1 cellular context compared by ENCODE assay signal in the genomic region with DNA sequence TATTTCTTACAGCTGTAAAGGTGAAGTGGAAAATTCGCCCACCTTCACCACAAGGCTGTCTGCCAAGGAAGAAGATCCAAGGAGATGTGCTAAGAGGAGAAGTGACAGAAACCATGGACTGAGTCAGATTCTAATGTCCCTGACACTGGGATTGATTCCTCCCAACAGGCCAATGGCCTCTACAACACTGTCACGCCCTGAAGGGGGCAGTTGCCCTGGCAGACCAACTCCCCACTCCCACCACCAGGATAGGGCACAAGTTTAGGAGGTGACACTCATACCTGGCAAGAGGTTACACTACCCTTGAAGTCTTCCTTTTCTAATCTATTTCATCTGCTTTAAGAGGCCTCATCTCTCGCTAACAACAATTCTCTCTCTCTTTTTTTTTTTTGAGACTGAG.
TF ChIP-seq lines count a peak whose summit lies in the region.

No MANE protein-coding gene starts in this region.

TF ChIP-seq in HepG2, 621 proteins besides CTCF, POLR2A, EP300 and RAD21:
- TF ChIP-seq, protein P1, sequence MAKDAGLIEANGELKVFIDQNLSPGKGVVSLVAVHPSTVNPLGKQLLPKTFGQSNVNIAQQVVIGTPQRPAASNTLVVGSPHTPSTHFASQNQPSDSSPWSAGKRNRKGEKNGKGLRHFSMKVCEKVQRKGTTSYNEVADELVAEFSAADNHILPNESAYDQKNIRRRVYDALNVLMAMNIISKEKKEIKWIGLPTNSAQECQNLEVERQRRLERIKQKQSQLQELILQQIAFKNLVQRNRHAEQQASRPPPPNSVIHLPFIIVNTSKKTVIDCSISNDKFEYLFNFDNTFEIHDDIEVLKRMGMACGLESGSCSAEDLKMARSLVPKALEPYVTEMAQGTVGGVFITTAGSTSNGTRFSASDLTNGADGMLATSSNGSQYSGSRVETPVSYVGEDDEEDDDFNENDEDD (CRISPR knock-in tag; IDR thresholded peaks at IDR 0.05; ENCODE audit: borderline replicate concordance), result no peak
- TF ChIP-seq ETV5 (CRISPR knock-in tag; IDR thresholded peaks at IDR 0.05; ENCODE audit: borderline replicate concordance) (no peak), KLF9 (CRISPR knock-in tag; IDR thresholded peaks at IDR 0.05; ENCODE audit: low read depth) (no peak), ZNF44 (CRISPR knock-in tag; IDR thresholded peaks at IDR 0.05) (no peak), SIX1 (CRISPR knock-in tag; IDR thresholded peaks at IDR 0.05; ENCODE audit: borderline replicate concordance) (no peak), ZNF670 (CRISPR knock-in tag; IDR thresholded peaks at IDR 0.05; ENCODE audit: borderline replicate concordance) (no peak), NR1H2 (CRISPR knock-in tag; IDR thresholded peaks at IDR 0.05; ENCODE audit: borderline replicate concordance, low read depth) (no peak), RARA (CRISPR knock-in tag; IDR thresholded peaks at IDR 0.05) (no peak), EEA1 (CRISPR knock-in tag; IDR thresholded peaks at IDR 0.05; ENCODE audit: borderline replicate concordance) (no peak), NR2F6 (IDR thresholded peaks at IDR 0.05) (no peak), NR2F6 (CRISPR knock-in tag; IDR thresholded peaks at IDR 0.05) (no peak), HNRNPH1 (optimal IDR thresholded peaks at IDR 0.05; ENCODE audit: low read depth, low read length) (no peak), ZEB1 (IDR thresholded peaks at IDR 0.05; ENCODE audit: insufficient replicate concordance, low read depth) (no peak), YEATS4 (CRISPR knock-in tag; IDR thresholded peaks at IDR 0.05; ENCODE audit: borderline replicate concordance) (no peak), SATB2 (CRISPR knock-in tag; IDR thresholded peaks at IDR 0.05) (no peak)
- TF ChIP-seq, protein P2, sequence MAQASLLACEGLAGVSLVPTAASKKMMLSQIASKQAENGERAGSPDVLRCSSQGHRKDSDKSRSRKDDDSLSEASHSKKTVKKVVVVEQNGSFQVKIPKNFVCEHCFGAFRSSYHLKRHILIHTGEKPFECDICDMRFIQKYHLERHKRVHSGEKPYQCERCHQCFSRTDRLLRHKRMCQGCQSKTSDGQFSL (CRISPR knock-in tag; IDR thresholded peaks at IDR 0.05), result no peak
